ENCODE assay signal across 2 cellular contexts in genomic region chr9:78543353-78543752, GRCh38.
TF ChIP-seq lines count a peak whose summit lies in the region.

No MANE protein-coding gene starts in this region.

TF ChIP-seq in WTC11, 78 proteins besides CTCF, POLR2A, EP300 and RAD21 (continues in another document):
- no peak for TF ChIP-seq GTF2I (CRISPR knock-in tag; conservative IDR thresholded peaks at IDR 0.05)
- TF ChIP-seq PREB (CRISPR knock-in tag; IDR thresholded peaks at IDR 0.05; ENCODE audit: borderline replicate concordance), result no peak
- TF ChIP-seq ZNF425 (CRISPR knock-in tag; conservative IDR thresholded peaks at IDR 0.05), result no peak
- no peak for TF ChIP-seq JAZF1 (CRISPR knock-in tag; IDR thresholded peaks at IDR 0.05)
- no peak for TF ChIP-seq TP53 (CRISPR knock-in tag; IDR thresholded peaks at IDR 0.05)
- no peak for TF ChIP-seq STAT6 (CRISPR knock-in tag; conservative IDR thresholded peaks at IDR 0.05; ENCODE audit: low read depth)
- no peak for TF ChIP-seq FOXP1 (CRISPR knock-in tag; IDR thresholded peaks at IDR 0.05; ENCODE audit: borderline replicate concordance)
- TF ChIP-seq ZNF396 (CRISPR knock-in tag; IDR thresholded peaks at IDR 0.05; ENCODE audit: borderline replicate concordance), result no peak
- no peak for TF ChIP-seq ARID4B (CRISPR knock-in tag; IDR thresholded peaks at IDR 0.05; ENCODE audit: borderline replicate concordance)
- TF ChIP-seq IRF2 (CRISPR knock-in tag; IDR thresholded peaks at IDR 0.05; ENCODE audit: borderline replicate concordance, low read depth), result no peak
- no peak for TF ChIP-seq ATF1 (CRISPR knock-in tag; IDR thresholded peaks at IDR 0.05)
- TF ChIP-seq NFYB (CRISPR knock-in tag; conservative IDR thresholded peaks at IDR 0.05; ENCODE audit: low read depth), result no peak
- TF ChIP-seq NFATC4 (CRISPR knock-in tag; IDR thresholded peaks at IDR 0.05), result no peak
- no peak for TF ChIP-seq USF2 (CRISPR knock-in tag; IDR thresholded peaks at IDR 0.05)
- no peak for TF ChIP-seq ESRRA (CRISPR knock-in tag; IDR thresholded peaks at IDR 0.05; ENCODE audit: borderline replicate concordance)
- TF ChIP-seq CREM (CRISPR knock-in tag; IDR thresholded peaks at IDR 0.05), result no peak
- TF ChIP-seq SMAD4 (CRISPR knock-in tag; IDR thresholded peaks at IDR 0.05), result no peak
- TF ChIP-seq FOXK1 (CRISPR knock-in tag; IDR thresholded peaks at IDR 0.05), result no peak

TF ChIP-seq in SK-N-SH, 30 proteins besides CTCF, POLR2A, EP300 and RAD21 (continued from another document):
- TF ChIP-seq USF2 (IDR thresholded peaks at IDR 0.05; ENCODE audit: borderline replicate concordance, low read depth, low read length) (no peak), EZH2phosphoT487 (IDR thresholded peaks at IDR 0.05; ENCODE audit: borderline replicate concordance, low read depth) (no peak), JUND (IDR thresholded peaks at IDR 0.05) (no peak), RXRA (IDR thresholded peaks at IDR 0.05; ENCODE audit: borderline replicate concordance, low read depth) (no peak), REST (IDR thresholded peaks at IDR 0.05; ENCODE audit: low read depth, low read length) (no peak), YY1 (IDR thresholded peaks at IDR 0.05; ENCODE audit: low read depth) (no peak), NRF1 (IDR thresholded peaks at IDR 0.05; ENCODE audit: low read depth, low read length) (no peak)
